9 cellular contexts compared by ENCODE assay signal in the genomic region with DNA sequence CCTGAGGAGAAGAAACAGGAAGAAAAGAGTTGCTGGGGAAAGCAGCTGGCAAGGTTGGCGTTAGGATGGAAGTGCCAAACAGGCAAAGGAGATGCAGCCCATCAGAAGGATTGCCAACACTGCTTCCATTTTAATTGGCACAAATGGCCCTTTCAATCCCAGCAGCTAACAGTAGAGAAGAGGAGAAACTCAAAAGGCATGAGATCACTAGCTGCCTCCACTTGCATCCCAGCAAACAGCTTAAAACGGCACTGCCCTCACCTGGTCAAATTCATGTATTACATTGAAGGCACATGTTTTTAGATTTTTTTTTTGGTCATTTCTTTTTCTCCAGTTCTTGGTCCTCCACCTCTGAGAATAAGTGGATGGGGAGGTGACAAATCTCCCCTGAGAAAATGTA. TPM values are rescaled to one million over a fixed set of nuclear protein-coding genes. Genes with fewer than 3 reads are reported as not detected.
DNase-seq lines count a peak whose midpoint lies in the region; ATAC-seq and TF ChIP-seq lines count a peak whose summit lies in the region.
"Had no signal": no experiment of that assay in that cellular context is flagged by ENCODE, and none has a peak within 500 bp of the region (broad histone marks: within the 10 kb centered on the region; RNA-seq: fewer than 3 reads in every experiment).

No MANE protein-coding gene starts in this region.

- no peaks in the 10 kb centered on the region for H3K4me1 ChIP-seq in GM23248 (ENCODE audit: insufficient read depth)

- no peak overlapping the region for H3K27ac Mint-ChIP-seq in osteocyte (ENCODE audit: unreplicated experiment)
- H3K27ac Mint-ChIP-seq: IgD-negative memory B cell had no signal

- no peak for ATAC-seq in GM18861 (IDR thresholded peaks at IDR 0.05; ENCODE audit: unreplicated experiment)

- no peaks in the 10 kb centered on the region for H3K9me3 ChIP-seq in GM23248 (ENCODE audit: low read depth)

- H3K4me3 Mint-ChIP-seq in osteocyte (ENCODE audit: unreplicated experiment) = no peak overlapping the region
- H3K4me3 Mint-ChIP-seq: IgD-negative memory B cell had no signal

- no peak overlapping the region for H3K4me2 ChIP-seq in GM23248 (ENCODE audit: unreplicated experiment)

- H3K36me3 ChIP-seq in GM23248 (ENCODE audit: low read depth) = no peaks in the 10 kb centered on the region

- H3K79me2 ChIP-seq in GM23248 (ENCODE audit: insufficient read depth) = no peaks in the 10 kb centered on the region

- no peak overlapping the region for H3K9ac ChIP-seq in GM23248

- no peaks in the 10 kb centered on the region for H4K20me1 ChIP-seq in GM23248 (ENCODE audit: insufficient read depth)

- H3K36me3 Mint-ChIP-seq in osteocyte (ENCODE audit: unreplicated experiment) = no peaks in the 10 kb centered on the region
- H3K36me3 Mint-ChIP-seq: IgD-negative memory B cell had no signal

- H3K9me3 Mint-ChIP-seq in osteocyte (ENCODE audit: unreplicated experiment) = peaks cover 7% of the 10 kb centered on the region
- H3K9me3 Mint-ChIP-seq: IgD-negative memory B cell had no signal

- no peaks in the 10 kb centered on the region for H3K27me3 Mint-ChIP-seq in osteocyte (ENCODE audit: unreplicated experiment)
- H3K27me3 Mint-ChIP-seq: IgD-negative memory B cell had no signal

- peak; percentile 45 for DNase-seq in CD1c-positive myeloid dendritic cell (ENCODE audit: extremely low spot score)
- DNase-seq in GM23248 = peak; percentile 67
- DNase-seq in NCI-H69 (lab: John Stamatoyannopoulos, UW) = peak; percentile 45
- peak; percentile 50 for DNase-seq in activated T-cell treated with anti-CD3 and anti-CD28 coated beads for 4 hours
- peak; percentile 68 for DNase-seq in fibroblast of pulmonary artery (ENCODE audit: low read depth)
- DNase-seq in osteocyte (ENCODE audit: extremely low spot score, unreplicated experiment) = no peak
- DNase-seq in occipital lobe (lab: John Stamatoyannopoulos, UW) = no peak

- no peaks in the 10 kb centered on the region for H3F3A ChIP-seq in GM23248 (ENCODE audit: insufficient read depth)

- no peaks in the 10 kb centered on the region for H3K9me2 ChIP-seq in GM23248 (ENCODE audit: insufficient read depth)

- TF ChIP-seq CTCF in fibroblast of pulmonary artery (IDR thresholded peaks at IDR 0.05; ENCODE audit: low read length, missing control alignments) (peak; percentile 57), osteocyte (IDR thresholded peaks at IDR 0.05) (peak; percentile 61)

- in situ Hi-C loops in GM23248 (cut with MboI) = no loop called here

- WGBS in GM23248 (ENCODE audit: low coverage in 1 of 2, low lambda C conversion rate in 2 of 2, missing lambda C conversion rate in 2 of 2), 2 experiments = 39 to 50% methylated on average over 2 of the region's 2 CpGs

- no peak overlapping the region for H2AFZ ChIP-seq in GM23248

- H3K27me3 ChIP-seq in GM23248 (replicated peaks; ENCODE audit: insufficient read depth) = no peaks in the 10 kb centered on the region

- H3K4me3 ChIP-seq in GM23248 (no peak overlapping the region), fibroblast of pulmonary artery (replicated peaks; ENCODE audit: low read depth, low read length) (no peak overlapping the region)

- H3K4me1 Mint-ChIP-seq in osteocyte (ENCODE audit: unreplicated experiment) = no peaks in the 10 kb centered on the region

- no peak overlapping the region for H3K27ac ChIP-seq in GM23248

RNA-seq across cellular contexts. Expression of a gene that starts 34.1 kb away (rescaled TPM):
- not detected in 2 replicates for total RNA-seq in GM23248 (2014; rRNA removed; shearing (Covaris generic))
- polyA plus RNA-seq in GM23248 (2016; fragmentation: Nextera tagmentation; extraction: Ambion mirVana) = not detected in 2 replicates
- total RNA-seq in osteocyte = not detected in 2 replicates
- total RNA-seq in occipital lobe = not detected

Comparison
In these comparisons a context has a peak if more than half of its experiments do, and no peak if none do; other contexts are left out.
1. DNase-seq: peak in CD1c-positive myeloid dendritic cell (single experiment), GM23248 (single experiment), NCI-H69 (single experiment), activated T-cell treated with anti-CD3 and anti-CD28 coated beads for 4 hours (single experiment) and fibroblast of pulmonary artery (single experiment); none in osteocyte (single experiment) and occipital lobe (single experiment).